ENCODE assay signal across 12 cellular contexts in the genomic region with DNA sequence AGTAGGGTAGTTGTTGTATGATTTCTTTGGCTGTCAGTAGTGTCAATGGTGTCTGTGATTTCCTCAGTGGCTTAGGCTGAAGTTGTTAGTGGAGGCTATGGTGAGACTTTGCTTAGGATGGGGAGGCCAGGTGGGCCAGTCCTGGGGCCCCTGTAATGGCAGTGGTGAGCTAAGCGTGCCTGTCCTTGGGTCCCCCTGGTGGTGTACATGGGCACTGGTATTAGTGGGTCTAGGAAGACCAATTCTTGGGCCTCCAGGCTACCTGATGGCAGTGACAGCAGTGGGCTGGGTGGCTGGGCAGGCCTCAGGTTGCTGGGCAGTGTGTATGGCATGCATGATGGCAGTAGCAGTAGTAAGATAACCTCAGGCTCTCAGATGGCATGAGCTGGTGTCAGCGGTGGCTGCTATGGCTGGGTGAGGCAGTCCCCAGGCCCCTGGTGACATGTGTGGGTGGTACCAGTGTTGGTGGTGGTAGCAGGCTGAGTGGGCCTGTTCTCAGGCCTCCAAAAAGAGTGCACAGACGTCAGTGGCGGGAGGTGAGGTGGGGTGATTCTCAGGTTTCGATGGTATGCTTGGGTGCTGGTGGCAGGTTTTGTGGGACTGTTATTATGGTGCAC.
DNase-seq lines count a peak whose midpoint lies in the region; ATAC-seq and TF ChIP-seq lines count a peak whose summit lies in the region.
"Had no signal": no experiment of that assay in that cellular context is flagged by ENCODE, and none has a peak within 500 bp of the region (broad histone marks: within the 10 kb centered on the region; RNA-seq: fewer than 3 reads in every experiment).

No MANE protein-coding gene starts in this region.

- no peaks in the 10 kb centered on the region for H3K79me2 ChIP-seq in Karpas-422 (ENCODE audit: low read length)

- H3K9me2 ChIP-seq in Karpas-422 (replicated peaks; ENCODE audit: insufficient read depth, low read length): no peaks in the 10 kb centered on the region

- POLR2A ChIA-PET in AG04450 (lab: Yijun Ruan, JAX): no interaction called here

- H3K27ac ChIP-seq in AG04450 (ENCODE audit: low read depth, low read length) (no peak overlapping the region), Karpas-422 (ENCODE audit: low read length) (no peak overlapping the region), coronary artery (no peak overlapping the region), heart left ventricle (no peak overlapping the region)

- no peak overlapping the region for H3K4me3 ChIP-seq in AG04450 (ENCODE audit: low read depth, low read length)
- no peak overlapping the region for H3K4me3 ChIP-seq in Karpas-422 (ENCODE audit: low read length)
- no peak overlapping the region for H3K4me3 ChIP-seq in epithelial cell of proximal tubule (ENCODE audit: low read depth, low read length)
- H3K4me3 ChIP-seq in coronary artery: no peak overlapping the region
- H3K4me3 ChIP-seq in heart left ventricle: no peak overlapping the region
- H3K4me3 ChIP-seq: SK-N-MC had no signal

- H3K9me3 ChIP-seq in AG04450 (ENCODE audit: control insufficient read depth, insufficient read depth, low read length) (no peaks in the 10 kb centered on the region), Karpas-422 (ENCODE audit: low read length) (no peaks in the 10 kb centered on the region), heart left ventricle (no peaks in the 10 kb centered on the region)

- no peak overlapping the region for H2AFZ ChIP-seq in Karpas-422 (ENCODE audit: low read length)

- WGBS in heart left ventricle, 4 donors: 75 to 85% (median 78%) methylated on average over 5 of the region's 5 CpGs

- H3K4me1 ChIP-seq in Karpas-422 (ENCODE audit: low read length) (no peaks in the 10 kb centered on the region; the same call in 1 of the 2 replicates), heart left ventricle (no peaks in the 10 kb centered on the region)

- no peak for TF ChIP-seq POLR2A in heart left ventricle (IDR thresholded peaks at IDR 0.05)

- no peaks in the 10 kb centered on the region for H3K27me3 ChIP-seq in AG04450 (ENCODE audit: control insufficient read depth, insufficient read depth, low read length)
- no peaks in the 10 kb centered on the region for H3K27me3 ChIP-seq in Karpas-422 (ENCODE audit: low read length)
- no peaks in the 10 kb centered on the region for H3K27me3 ChIP-seq in heart left ventricle

- no peak overlapping the region for H3K9ac ChIP-seq in Karpas-422 (ENCODE audit: low read length)

- no peaks in the 10 kb centered on the region for H4K20me1 ChIP-seq in Karpas-422 (ENCODE audit: insufficient read depth, low read depth, low read length)

- intact Hi-C loops in heart left ventricle (cut with DNase I): loop anchor here in 1 of 10 donors (10.0 kb wide), 1 partner anchor 65 kb away; no protein-coding TSS in a partner anchor

- CTCF ChIA-PET in AG04450 (lab: Charles Lee): no interaction called here

- 0 out of 2 replicates have a peak, but pooled peaks have one; percentile 6 for TF ChIP-seq CTCF in AG04450 (IDR thresholded peaks at IDR 0.05; ENCODE audit: low read depth, low read length)
- TF ChIP-seq CTCF in epithelial cell of proximal tubule (conservative IDR thresholded peaks at IDR 0.05; ENCODE audit: low read depth, low read length): peak; percentile 47
- no peak for TF ChIP-seq CTCF in coronary artery (IDR thresholded peaks at IDR 0.05)
- TF ChIP-seq CTCF in heart left ventricle (IDR thresholded peaks at IDR 0.05): no peak

- no peak overlapping the region for H3K4me2 ChIP-seq in Karpas-422 (ENCODE audit: low read depth, low read length, poor library complexity, severe bottlenecking)

- DNase-seq in AG04450 (ENCODE audit: low read depth, low spot score): no peak
- peak; percentile 65 for DNase-seq in Karpas-422
- no peak for DNase-seq in epithelial cell of proximal tubule (ENCODE audit: low read depth)
- no peak for DNase-seq in coronary artery (ENCODE audit: low spot score)
- no peak for DNase-seq in heart left ventricle
- DNase-seq: activated CD8-positive, alpha-beta memory T cell treated with anti-CD3 and anti-CD28 coated beads for 24 hours; effector CD8-positive, alpha-beta T cell; NCI-H2081 had no signal

- H3K36me3 ChIP-seq in Karpas-422 (ENCODE audit: insufficient read depth, low read length): no peaks in the 10 kb centered on the region
- no peaks in the 10 kb centered on the region for H3K36me3 ChIP-seq in heart left ventricle

- ATAC-seq in GM18519 (IDR thresholded peaks at IDR 0.05; ENCODE audit: low FRiP score, unreplicated experiment) (peak; percentile 45), HG03565 (IDR thresholded peaks at IDR 0.05; ENCODE audit: unreplicated experiment) (no peak), GM21576 (IDR thresholded peaks at IDR 0.05; ENCODE audit: unreplicated experiment) (no peak), heart left ventricle (no peak)

Comparison
In these comparisons a context has a peak if more than half of its experiments do, and no peak if none do; other contexts are left out.
1. CTCF ChIP-seq: peak in AG04450 (single experiment) and epithelial cell of proximal tubule (single experiment); none in coronary artery (single experiment) and heart left ventricle (0 of 12).